Comparison of ENCODE assay signal across 9 cellular contexts in the genomic region with DNA sequence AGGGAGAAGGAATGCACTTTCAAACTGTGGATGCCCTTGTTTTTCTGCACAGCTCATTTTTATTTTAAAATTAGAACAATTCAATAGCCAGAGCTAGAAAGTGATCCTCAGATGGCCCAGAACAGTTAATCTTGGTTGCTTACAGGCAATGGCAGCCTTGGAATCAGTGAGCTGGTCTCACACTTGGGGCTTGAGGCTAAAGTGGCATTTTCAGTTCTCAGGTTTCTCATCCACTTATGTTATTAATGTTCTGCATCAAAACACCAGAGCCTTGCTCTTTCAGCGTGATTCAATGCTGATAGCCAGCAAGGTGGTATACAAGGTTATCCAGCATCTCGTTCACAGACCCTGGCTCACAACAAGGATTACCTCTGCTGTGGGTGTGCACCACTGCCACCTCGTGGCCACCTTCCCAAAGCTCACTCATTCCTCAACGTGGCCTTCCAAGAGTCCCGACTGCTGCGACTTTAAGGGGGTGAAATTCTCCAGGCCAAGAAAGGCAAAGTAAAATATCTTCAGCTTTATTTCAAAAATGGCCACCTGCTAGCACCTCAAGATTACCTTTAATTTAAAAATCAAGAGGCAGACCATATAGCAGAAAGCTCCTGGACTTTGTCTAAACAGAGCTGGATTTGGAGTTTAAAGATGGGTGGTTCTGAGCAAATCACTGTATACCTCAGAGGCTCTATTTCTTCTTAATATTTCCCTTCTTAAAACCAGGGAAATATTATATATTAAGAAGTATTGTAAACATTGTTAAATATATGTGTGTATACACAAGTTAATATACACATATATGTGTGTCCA. TPM values are rescaled to one million over a fixed set of nuclear protein-coding genes. Genes with fewer than 3 reads are reported as not detected.
A peak's percentile ranks its signal among the peaks of the same experiment; 100 is the strongest.
DNase-seq lines count a peak whose midpoint lies in the region; ATAC-seq and TF ChIP-seq lines count a peak whose summit lies in the region.
"Had no signal": no experiment of that assay in that cellular context is flagged by ENCODE, and none has a peak within 500 bp of the region (broad histone marks: within the 10 kb centered on the region; RNA-seq: fewer than 3 reads in every experiment).

No MANE protein-coding gene starts in this region.

- H3K36me3 Mint-ChIP-seq in activated CD8-positive, alpha-beta memory T cell treated with anti-CD3 and anti-CD28 coated beads, Interleukin-2, amount 10 ng/mL, durations not matched to agents 7 days and 5 days: no peaks in the 10 kb centered on the region

- CTCF ChIA-PET in activated CD8-positive, alpha-beta memory T cell treated with anti-CD3 and anti-CD28 coated beads, Interleukin-2, amount 10 ng/mL, durations not matched to agents 7 days and 5 days (lab: Charles Lee): interaction anchor here (0.7 to 1.7 kb wide), 9 partner anchors 13 to 137 kb away, joined by 3 to 12 read pairs (median 6); no protein-coding TSS in a partner anchor

- H3K27me3 ChIP-seq in BE2C: no peaks in the 10 kb centered on the region
- H3K27me3 ChIP-seq in neuronal stem cell (ENCODE audit: control insufficient read depth in 3 of 3, insufficient read depth in 3 of 3, low read depth in 1 of 3, low read length in 3 of 3): no peaks in the 10 kb centered on the region

- H3K79me1 ChIP-seq in neuronal stem cell (ENCODE audit: low read depth, low read length): peaks cover 3% of the 10 kb centered on the region

- H3K4ac ChIP-seq in neuronal stem cell (ENCODE audit: low read length): no peak overlapping the region

- no peak overlapping the region for H2BK15ac ChIP-seq in neuronal stem cell (ENCODE audit: low read length)

- H3K9ac ChIP-seq in neuronal stem cell (ENCODE audit: low read depth, low read length, poor library complexity): no peak overlapping the region

- no peak overlapping the region for H4K91ac ChIP-seq in neuronal stem cell (ENCODE audit: low read depth, low read length, poor library complexity)

- H3K4me1 ChIP-seq in BE2C (no peaks in the 10 kb centered on the region), neuronal stem cell (ENCODE audit: control insufficient read depth in 2 of 2, insufficient read depth in 1 of 2, low read depth in 1 of 2, low read length in 2 of 2) (no peaks in the 10 kb centered on the region)

- WGBS in neuronal stem cell (ENCODE audit: extremely low coverage in 2 of 2, insufficient read length in 2 of 2, insufficient replicate concordance in 1 of 2), 2 donors: no CpG with 5 or more reads among the region's 6 CpGs

- H3K18ac ChIP-seq in neuronal stem cell (ENCODE audit: low read length): no peak overlapping the region

- H3K27ac Mint-ChIP-seq in activated CD8-positive, alpha-beta memory T cell treated with anti-CD3 and anti-CD28 coated beads, Interleukin-2, amount 10 ng/mL, durations not matched to agents 7 days and 5 days: no peak overlapping the region

- H3K27ac ChIP-seq in neuronal stem cell (replicated peaks; ENCODE audit: low read length): no peak overlapping the region

- no peak overlapping the region for H2BK5ac ChIP-seq in neuronal stem cell (ENCODE audit: low read length)

- H2AK5ac ChIP-seq in neuronal stem cell (ENCODE audit: low read depth, low read length): no peak overlapping the region

- H3K9me3 Mint-ChIP-seq in activated CD8-positive, alpha-beta memory T cell treated with anti-CD3 and anti-CD28 coated beads, Interleukin-2, amount 10 ng/mL, durations not matched to agents 7 days and 5 days (ENCODE audit: low read depth): no peaks in the 10 kb centered on the region

- H2BK12ac ChIP-seq in neuronal stem cell (ENCODE audit: low read length): no peak overlapping the region

- H3K14ac ChIP-seq in neuronal stem cell (ENCODE audit: low read length): no peak overlapping the region

- H2AFZ ChIP-seq in neuronal stem cell (ENCODE audit: low read length): no peak overlapping the region

- H3K4me3 ChIP-seq in BE2C (ENCODE audit: low read depth, low read length) (no peak overlapping the region), fibroblast of pulmonary artery (replicated peaks; ENCODE audit: low read depth, low read length) (no peak overlapping the region), neuronal stem cell (ENCODE audit: low read length in 2 of 2) (no peak overlapping the region)

- ATAC-seq in GM18517 (IDR thresholded peaks at IDR 0.05; ENCODE audit: unreplicated experiment) (peak; percentile 88), HG02938 (IDR thresholded peaks at IDR 0.05; ENCODE audit: unreplicated experiment) (peak; percentile 91)
- ATAC-seq in activated CD8-positive, alpha-beta memory T cell treated with anti-CD3 and anti-CD28 coated beads, Interleukin-2, amount 10 ng/mL, durations not matched to agents 7 days and 5 days: peak; percentile 68

- DNase-seq in BE2C (peak; percentile 20), NCI-H2107 treated with DMSO at 0.1 percent for 48 hours (lab: John Stamatoyannopoulos, UW; ENCODE audit: unreplicated experiment) (peak; percentile 2), fibroblast of pulmonary artery (ENCODE audit: low read depth) (peak; percentile 77), neuronal stem cell (ENCODE audit: low spot score) (peak; percentile 69), ureter (ENCODE audit: low spot score) (peak; percentile 52)
- DNase-seq in activated CD8-positive, alpha-beta memory T cell treated with anti-CD3 and anti-CD28 coated beads, Interleukin-2, amount 10 ng/mL, durations not matched to agents 7 days and 5 days: peak; percentile 56

- no peak overlapping the region for H4K8ac ChIP-seq in neuronal stem cell (ENCODE audit: low read depth, low read length)

- no peaks in the 10 kb centered on the region for H3K27me3 Mint-ChIP-seq in activated CD8-positive, alpha-beta memory T cell treated with anti-CD3 and anti-CD28 coated beads, Interleukin-2, amount 10 ng/mL, durations not matched to agents 7 days and 5 days

- peak; percentile 66 for TF ChIP-seq CTCF in BE2C (IDR thresholded peaks at IDR 0.05; ENCODE audit: low read depth, low read length)
- peak; percentile 95 for TF ChIP-seq CTCF in fibroblast of pulmonary artery (IDR thresholded peaks at IDR 0.05; ENCODE audit: low read length, missing control alignments)

- no peaks in the 10 kb centered on the region for H3K9me3 ChIP-seq in BE2C
- H3K9me3 ChIP-seq in neuronal stem cell (replicated peaks in 1 of 2; ENCODE audit: control insufficient read depth in 2 of 2, insufficient read depth in 1 of 2, low read depth in 1 of 2, low read length in 2 of 2): peaks cover 0 to 2% of the 10 kb centered on the region in 2 donors

- no peak overlapping the region for H3K4me3 Mint-ChIP-seq in activated CD8-positive, alpha-beta memory T cell treated with anti-CD3 and anti-CD28 coated beads, Interleukin-2, amount 10 ng/mL, durations not matched to agents 7 days and 5 days

- no peaks in the 10 kb centered on the region for H3K4me1 Mint-ChIP-seq in activated CD8-positive, alpha-beta memory T cell treated with anti-CD3 and anti-CD28 coated beads, Interleukin-2, amount 10 ng/mL, durations not matched to agents 7 days and 5 days

- H3K36me3 ChIP-seq in BE2C (no peaks in the 10 kb centered on the region), neuronal stem cell (replicated peaks in 1 of 2; ENCODE audit: control insufficient read depth in 2 of 2, insufficient read depth in 2 of 2, low read length in 2 of 2) (no peaks in the 10 kb centered on the region)

- H3K23ac ChIP-seq in neuronal stem cell (ENCODE audit: low read depth, low read length, poor library complexity): no peak overlapping the region

- no peak overlapping the region for H2BK120ac ChIP-seq in neuronal stem cell (ENCODE audit: low read depth, low read length)

- H3K4me2 ChIP-seq in neuronal stem cell (ENCODE audit: insufficient read depth, low read length, poor library complexity, severe bottlenecking): no peak overlapping the region

RNA-seq across cellular contexts. Expression of a gene that starts 34.2 kb away (rescaled TPM):
- polyA plus RNA-seq in BE2C (2012; ENCODE audit: insufficient read depth, insufficient read length, low read depth): not detected
- total RNA-seq in activated CD8-positive, alpha-beta memory T cell treated with anti-CD3 and anti-CD28 coated beads, Interleukin-2, amount 10 ng/mL, durations not matched to agents 7 days and 5 days: not detected
- not detected for polyA plus RNA-seq in neuronal stem cell (2013, experiment 1 of 2)
- polyA plus RNA-seq in neuronal stem cell (2013, experiment 2 of 2): not detected
- not detected for total RNA-seq in ureter
- total RNA-seq: T-helper 1 cell treated with Interleukin-12 subunit alpha and Interleukin-12 subunit beta and Interleukin-4 antibody, amounts not matched to agents 30 ng/mL and 1 ng/mL, for 36 hours had no signal

Comparison
In these comparisons a context has a peak if more than half of its experiments do, and no peak if none do; other contexts are left out.
1. DNase-seq: peak in every context shown above with its lines; median percentile 77 in fibroblast of pulmonary artery; 69 in neuronal stem cell; 56 in activated CD8-positive, alpha-beta memory T cell treated with anti-CD3 and anti-CD28 coated beads, Interleukin-2, amount 10 ng/mL, durations not matched to agents 7 days and 5 days; 52 in ureter; 20 in BE2C; 2 in NCI-H2107 treated with DMSO at 0.1 percent for 48 hours.